In the genomic region with DNA sequence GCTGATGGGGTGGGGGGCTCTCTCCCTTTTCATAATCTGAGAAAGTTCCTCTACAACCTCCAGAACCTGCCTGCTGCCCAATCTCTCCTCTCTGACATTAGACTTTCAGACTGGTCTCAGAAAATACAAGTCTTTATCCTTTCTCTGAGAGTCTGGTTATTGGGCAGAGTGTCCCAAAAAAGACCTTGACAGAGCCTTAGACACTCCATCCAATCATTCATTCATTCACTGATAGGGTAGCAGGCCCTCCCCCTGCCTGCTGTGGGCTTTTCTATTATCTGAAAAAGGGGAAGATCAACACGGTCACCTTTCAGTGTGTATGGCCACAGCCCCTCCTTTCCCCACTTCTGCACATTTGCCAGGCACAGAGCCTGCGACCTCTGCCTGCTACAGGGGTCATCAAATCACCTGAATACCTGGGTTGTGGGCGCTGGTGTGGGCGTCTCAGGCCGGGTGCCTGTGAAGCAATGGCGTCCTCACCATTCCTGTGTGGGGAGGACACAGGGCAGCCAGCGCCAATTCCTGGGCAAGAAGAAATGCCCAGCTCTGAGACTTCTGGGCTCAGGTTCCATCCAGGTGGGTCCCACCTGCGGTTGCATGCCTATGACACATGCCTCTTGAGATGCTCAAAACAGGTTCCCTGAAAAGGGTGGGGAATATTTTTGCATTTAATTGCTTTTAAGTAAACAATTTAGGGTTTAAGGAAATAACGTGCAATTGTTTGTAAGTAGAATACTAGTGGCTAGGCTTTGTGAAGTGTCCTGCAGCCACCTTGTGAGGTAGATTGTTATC, we compare ENCODE assay signal across 17 cellular contexts. TPM values are rescaled to one million over a fixed set of nuclear protein-coding genes. Genes with fewer than 3 reads are reported as not detected.
DNase-seq lines count a peak whose midpoint lies in the region; ATAC-seq, FAIRE-seq and TF ChIP-seq lines count a peak whose summit lies in the region.
"Had no signal": no experiment of that assay in that cellular context is flagged by ENCODE, and none has a peak within 500 bp of the region (broad histone marks: within the 10 kb centered on the region; RNA-seq: fewer than 3 reads in every experiment).

No MANE protein-coding gene starts in this region.

- H3K36me3 ChIP-seq in K562 (ENCODE audit: control insufficient read depth, insufficient read depth, low read length) (no peaks in the 10 kb centered on the region), sigmoid colon (no peaks in the 10 kb centered on the region)
- no peaks in the 10 kb centered on the region for H3K36me3 ChIP-seq in effector memory CD4-positive, alpha-beta T cell (ENCODE audit: control insufficient read depth, insufficient read depth, low read length)
- H3K36me3 ChIP-seq: heart right ventricle, upper lobe of left lung had no signal

- H4K20me1 ChIP-seq in K562 (replicated peaks; ENCODE audit: control insufficient read depth, insufficient read depth, low read length), result peaks cover 45% of the 10 kb centered on the region

- TF ChIP-seq RAD21 in K562 (CRISPR knock-in tag; conservative IDR thresholded peaks at IDR 0.05 in 1 of 2, IDR thresholded peaks at IDR 0.05 in 1 of 2), result no peak

- peaks cover 68 to 85% of the 10 kb centered on the region in 2 experiments for H3K27me3 ChIP-seq in K562 (ENCODE audit: control insufficient read depth in 2 of 2, insufficient read depth in 2 of 2, low read length in 2 of 2)
- H3K27me3 ChIP-seq in sigmoid colon, result peaks cover 0 to 5% (median 0%) of the 10 kb centered on the region in 3 donors
- H3K27me3 ChIP-seq in effector memory CD4-positive, alpha-beta T cell (replicated peaks; ENCODE audit: control insufficient read depth, insufficient read depth, low read length, poor library complexity, severe bottlenecking), result peaks cover 8% of the 10 kb centered on the region
- H3K27me3 ChIP-seq: upper lobe of left lung had no signal

- in situ Hi-C loops in K562 (cut with MboI), result no loop called here

- no peak for TF ChIP-seq EP300 in K562 (IDR thresholded peaks at IDR 0.05; ENCODE audit: low read length)
- TF ChIP-seq EP300 in sigmoid colon (IDR thresholded peaks at IDR 0.05), result no peak

- intact Hi-C loops in K562 (cut with micrococcal nuclease), result no loop called here
- intact Hi-C loops in sigmoid colon (cut with DNase I), result no loop called here

- POLR2A ChIA-PET in K562 (lab: Yijun Ruan, JAX), result interaction anchor here (0.6 to 1.4 kb wide), 5 partner anchors 11 to 349 kb away, joined by 3 read pairs; no protein-coding TSS in a partner anchor

- TF ChIP-seq CTCF in K562 (IDR thresholded peaks at IDR 0.05 in 2 of 3, conservative IDR thresholded peaks at IDR 0.05 in 1 of 3; ENCODE audit: insufficient read depth in 2 of 3, low read depth in 1 of 3, low read length in 3 of 3), result no peak
- TF ChIP-seq CTCF in sigmoid colon (IDR thresholded peaks at IDR 0.05), result no peak

- H3K9me3 ChIP-seq in K562 (replicated peaks; ENCODE audit: control insufficient read depth, insufficient read depth, low read depth, low read length) (no peaks in the 10 kb centered on the region), sigmoid colon (no peaks in the 10 kb centered on the region)
- no peaks in the 10 kb centered on the region for H3K9me3 ChIP-seq in effector memory CD4-positive, alpha-beta T cell (ENCODE audit: control insufficient read depth, low read length)
- H3K9me3 ChIP-seq: heart right ventricle, upper lobe of left lung had no signal

- no peaks in the 10 kb centered on the region for H3K79me2 ChIP-seq in K562 (ENCODE audit: control insufficient read depth, insufficient read depth, low read length)

- H3K27ac ChIP-seq in K562 (ENCODE audit: extremely low read depth, low read depth, low read length) (no peak overlapping the region), sigmoid colon (no peak overlapping the region)
- no peak overlapping the region for H3K27ac ChIP-seq in effector memory CD4-positive, alpha-beta T cell (ENCODE audit: insufficient read depth, low read length, poor library complexity, severe bottlenecking)
- H3K27ac ChIP-seq: heart right ventricle had no signal

- H3K4me3 ChIP-seq in K562, result no peak overlapping the region
- no peak overlapping the region for H3K4me3 ChIP-seq in sigmoid colon
- H3K4me3 ChIP-seq in effector memory CD4-positive, alpha-beta T cell (ENCODE audit: insufficient read depth, low read depth, low read length, poor library complexity, severe bottlenecking), result no peak overlapping the region
- H3K4me3 ChIP-seq: heart right ventricle, upper lobe of left lung had no signal

- BruUV-seq in K562 (replicated peaks; lab: Mats Ljungman, UMichigan), result no TSS peak

- FAIRE-seq in K562 (lab: Jason Lieb, UNC) (no peak), HTR-8/SVneo (lab: Jason Lieb, UNC) (no peak)
- FAIRE-seq: H54 had no signal

- DNase-seq in NCI-H510A treated with DMSO at 0.1 percent for 48 hours (lab: John Stamatoyannopoulos, UW) (peak; percentile 51), NCI-H510A (lab: John Stamatoyannopoulos, UW) (no peak), NCI-H2029 treated with DMSO at 0.1 percent for 48 hours (lab: John Stamatoyannopoulos, UW) (peak; percentile 36), K562 (ENCODE audit: extremely low read depth in 1 of 4, low spot score in 3 of 4) (no peak), sigmoid colon (peak; percentile 49), dermis blood vessel endothelial cell (no peak), HTR-8/SVneo (ENCODE audit: insufficient read length, low spot score) (no peak)
- DNase-seq in effector memory CD4-positive, alpha-beta T cell, result no peak
- DNase-seq: activated B cell treated with CpG ODN at 0.5 μM for 24 hours; caudate nucleus; heart right ventricle; SHP77; stimulated activated CD4-positive, alpha-beta T cell treated with anti-CD3 and anti-CD28 coated beads, Interleukin-15, amount 100 ng/mL, for 24 hours; stimulated activated naive CD4-positive, alpha-beta T cell; T-helper 1 cell had no signal

- no peak overlapping the region for H3K9ac ChIP-seq in K562 (ENCODE audit: insufficient read depth in 1 of 2, low read depth in 2 of 2, low read length in 2 of 2)

- H3K4me1 ChIP-seq in K562 (replicated peaks in 1 of 2; ENCODE audit: control insufficient read depth in 2 of 2, insufficient read depth in 2 of 2, low read length in 2 of 2) (peaks cover 0 to 4% of the 10 kb centered on the region in 2 experiments; a peak in 1 of 5 replicates), sigmoid colon (no peaks in the 10 kb centered on the region)
- H3K4me1 ChIP-seq in effector memory CD4-positive, alpha-beta T cell (ENCODE audit: control insufficient read depth, insufficient read depth, low read length, poor library complexity, severe bottlenecking), result no peaks in the 10 kb centered on the region

- no peak overlapping the region for H3K4me2 ChIP-seq in K562 (ENCODE audit: insufficient read depth, low read length)

- no peaks in the 10 kb centered on the region for H3K9me1 ChIP-seq in K562 (ENCODE audit: control insufficient read depth, insufficient read depth, low read length)

- 0% methylated on average over 9 of the region's 9 CpGs for WGBS in K562 (ENCODE audit: insufficient coverage, low coverage, missing lambda C conversion rate)
- WGBS in sigmoid colon, 2 donors, result 72 to 75% methylated on average over 9 of the region's 9 CpGs

- CTCF ChIA-PET in K562 (lab: Yijun Ruan, JAX; ENCODE audit: low intra/inter-chr PET ratio), result no interaction called here

- ATAC-seq in K562, result no peak
- ATAC-seq: heart right ventricle had no signal

- no peak overlapping the region for H2AFZ ChIP-seq in K562 (ENCODE audit: low read depth, low read length)

- TF ChIP-seq POLR2A in K562 (conservative IDR thresholded peaks at IDR 0.05) (no peak), sigmoid colon (IDR thresholded peaks at IDR 0.05) (no peak)

TF ChIP-seq in K562, 482 proteins besides CTCF, POLR2A, EP300 and RAD21 (continues in another document):
- TF ChIP-seq, protein P1, sequence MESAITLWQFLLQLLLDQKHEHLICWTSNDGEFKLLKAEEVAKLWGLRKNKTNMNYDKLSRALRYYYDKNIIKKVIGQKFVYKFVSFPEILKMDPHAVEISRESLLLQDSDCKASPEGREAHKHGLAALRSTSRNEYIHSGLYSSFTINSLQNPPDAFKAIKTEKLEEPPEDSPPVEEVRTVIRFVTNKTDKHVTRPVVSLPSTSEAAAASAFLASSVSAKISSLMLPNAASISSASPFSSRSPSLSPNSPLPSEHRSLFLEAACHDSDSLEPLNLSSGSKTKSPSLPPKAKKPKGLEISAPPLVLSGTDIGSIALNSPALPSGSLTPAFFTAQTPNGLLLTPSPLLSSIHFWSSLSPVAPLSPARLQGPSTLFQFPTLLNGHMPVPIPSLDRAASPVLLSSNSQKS (CRISPR knock-in tag; IDR thresholded peaks at IDR 0.05), result no peak
- TF ChIP-seq LCOR (CRISPR knock-in tag; IDR thresholded peaks at IDR 0.05) (no peak), ZNF347 (CRISPR knock-in tag; IDR thresholded peaks at IDR 0.05; ENCODE audit: low read depth) (no peak), ZNF696 (CRISPR knock-in tag; conservative IDR thresholded peaks at IDR 0.05) (no peak), ZNF239 (CRISPR knock-in tag; IDR thresholded peaks at IDR 0.05) (peak; percentile 58; the same call in 1 of the 2 replicates), ZNF24 (IDR thresholded peaks at IDR 0.05) (peak; percentile 66; the same call in 1 of the 2 replicates)

RNA-seq across cellular contexts. Expression of a gene that starts 52.8 kb away (rescaled TPM):
- total RNA-seq in K562 (2011; cell fraction: chromatin; rRNA removed; ENCODE audit: low replicate concordance), result 16.6 and 43.3 TPM in 2 replicates
- 7.7 and 10.5 TPM in 2 replicates for total RNA-seq in K562 (2011; cell fraction: nucleolus; rRNA removed)
- total RNA-seq in K562 (2011; cell fraction: nucleoplasm; rRNA removed), result 22.9 and 45.5 TPM in 2 replicates
- total RNA-seq in K562 (2014; rRNA removed) (4.2 and 7.4 TPM in 2 replicates), K562 (2014; rRNA removed; fragmentation: Illumina TruSeq; extraction: Trizol) (15.3 and 18.5 TPM in 2 replicates), K562 (2015; rRNA removed; fragmentation: Illumina TruSeq; extraction: Trizol) (12.4 and 13.8 TPM in 2 replicates), K562 (2021) (21.7 and 22.2 TPM in 2 replicates), sigmoid colon (10 to 100 TPM; 18.6 to 21.0 (median 20.1) TPM), dermis blood vessel endothelial cell (33.4 and 65.3 TPM in 2 replicates)
- polyA plus RNA-seq in K562 (2011; rRNA removed) (9.2 and 12.9 TPM in 2 replicates), K562 (2014; fragmentation: Illumina TruSeq; extraction: Trizol) (8.9 and 12.9 TPM in 2 replicates), K562 (2014; fragmentation: Nextera tagmentation; extraction: Ambion mirVana) (1 to 10 TPM; 2.0 to 3.1 TPM), K562 (2014; rRNA removed) (7.0 and 7.3 TPM in 2 replicates), sigmoid colon (10 to 100 TPM in 1 of 3 donors, 1 to 10 TPM in 2; 2.4 to 10.3 (median 3.9) TPM)
- 2.3 and 6.5 TPM in 2 replicates for polyA plus RNA-seq in K562 (2011; cell fraction: cytosol; rRNA removed)
- 15.1 and 25.1 TPM in 2 replicates for polyA plus RNA-seq in K562 (2011; cell fraction: nucleus; rRNA removed)
- polyA plus RNA-seq in K562 (2012), result 5.2 and 7.9 TPM in 2 replicates
- 9.9 and 16.0 TPM in 2 replicates for polyA minus RNA-seq in K562 (2011; rRNA and poly(A)+ RNA removed)
- polyA minus RNA-seq in K562 (2011; cell fraction: cytosol; rRNA and poly(A)+ RNA removed), result 5.3 and 11.2 TPM in 2 replicates
- 7.0 and 15.4 TPM in 2 replicates for polyA minus RNA-seq in K562 (2011; cell fraction: nucleus; rRNA and poly(A)+ RNA removed)

Comparison
In these comparisons a context has a peak if more than half of its experiments do, and no peak if none do; other contexts are left out.
1. DNase-seq: peak in NCI-H510A treated with DMSO at 0.1 percent for 48 hours (single experiment), NCI-H2029 treated with DMSO at 0.1 percent for 48 hours (single experiment) and sigmoid colon (single experiment); none in NCI-H510A (single experiment), K562 (0 of 4), dermis blood vessel endothelial cell (single experiment), HTR-8/SVneo (single experiment) and effector memory CD4-positive, alpha-beta T cell (0 of 3).